Comparison of ENCODE assay signal across 9 cellular contexts in the genomic region with DNA sequence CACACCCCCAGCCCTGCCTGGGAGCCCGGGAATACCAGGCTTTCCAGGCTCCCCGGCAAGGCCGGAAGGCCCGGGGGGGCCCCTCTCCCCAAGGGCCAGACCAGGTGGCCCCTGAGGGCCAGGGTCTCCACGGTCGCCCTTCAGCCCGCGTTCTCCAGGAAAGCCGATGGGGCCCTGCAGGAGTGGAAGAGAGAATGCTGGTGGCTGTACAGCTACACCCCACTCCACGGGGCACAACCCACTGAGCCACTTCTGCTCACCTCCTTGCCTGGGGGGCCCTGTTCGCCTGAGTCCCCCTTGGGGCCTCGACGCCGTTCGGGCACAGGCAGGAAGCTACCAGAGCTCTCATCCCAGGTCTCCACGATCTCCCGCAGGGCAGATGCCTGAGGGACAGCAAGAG. TPM values are rescaled to one million over a fixed set of nuclear protein-coding genes. Genes with fewer than 3 reads are reported as not detected.
"Had no signal": no experiment of that assay in that cellular context is flagged by ENCODE, and none has a peak within 500 bp of the region (broad histone marks: within the 10 kb centered on the region; RNA-seq: fewer than 3 reads in every experiment).

No MANE protein-coding gene starts in this region.

- FAIRE-seq: HTR-8/SVneo, K562 had no signal

- H2AFZ ChIP-seq: GM23248 had no signal

- H3K9ac ChIP-seq: GM23248 had no signal

- H3K4me3 ChIP-seq: GM23248, K562 had no signal

- ATAC-seq: K562 had no signal

- H3K27ac ChIP-seq: GM23248 had no signal

- DNase-seq: GM23248, H7, HCEC 1CT, IMR-90, KG1 had no signal

RNA-seq across cellular contexts. Expression of a gene that starts 11.8 kb away (rescaled TPM):
- total RNA-seq: HT-29 had no signal

RNA-seq across cellular contexts. Expression of a gene that starts 46.2 kb away (rescaled TPM):
- total RNA-seq: GM23248, H4, H7, HT-29, IMR-90, K562 had no signal
- polyA plus RNA-seq: GM23248, K562 had no signal
